9 cellular contexts compared by ENCODE assay signal in the genomic region with DNA sequence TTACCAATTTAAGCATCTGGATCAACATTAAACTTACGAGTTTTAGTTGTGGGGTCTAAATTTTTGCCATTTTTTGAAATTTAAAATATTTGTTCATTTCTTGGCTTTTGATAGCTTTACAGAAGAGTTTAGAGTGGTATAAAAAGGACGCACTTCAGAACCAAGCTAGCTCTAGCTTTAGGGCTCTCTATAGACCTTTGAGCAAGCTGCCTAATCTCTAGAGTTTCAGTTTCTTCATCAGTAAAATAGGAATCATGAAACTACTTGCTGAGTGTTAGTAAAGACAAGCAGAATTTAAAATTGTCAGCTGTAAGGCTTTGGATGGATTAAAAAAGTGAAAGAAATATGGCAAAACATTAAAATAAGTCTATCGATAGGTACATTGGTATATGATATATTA.
"Had no signal": no experiment of that assay in that cellular context is flagged by ENCODE, and none has a peak within 500 bp of the region (broad histone marks: within the 10 kb centered on the region; RNA-seq: fewer than 3 reads in every experiment).

No MANE protein-coding gene starts in this region.

- H2AFZ ChIP-seq: GM23248, GM23338 had no signal

- DNase-seq: GM23248, GOT3, H7, H9, HCEC 1CT, HFFc6 had no signal

- H3K9me3 ChIP-seq: HAP-1 had no signal

- H3K4me3 ChIP-seq: GM23248, GM23338, HAP-1 had no signal

- H3K36me3 ChIP-seq: HAP-1 had no signal

- H3K9ac ChIP-seq: GM23248 had no signal

- ATAC-seq: GM23338, HCT116 had no signal

- H3K27ac ChIP-seq: GM23248 had no signal
